Comparison of ENCODE assay signal across 10 cellular contexts in genomic region chr4:76738081-76738931, GRCh38.
DNase-seq lines count a peak whose midpoint lies in the region; ATAC-seq lines count a peak whose summit lies in the region.
"Had no signal": no experiment of that assay in that cellular context is flagged by ENCODE, and none has a peak within 500 bp of the region (broad histone marks: within the 10 kb centered on the region; RNA-seq: fewer than 3 reads in every experiment).

No MANE protein-coding gene starts in this region.

- H3K36me3 ChIP-seq in SJCRH30 = peaks cover 20% of the 10 kb centered on the region

- H3K4me3 Mint-ChIP-seq in activated naive CD4-positive, alpha-beta T cell treated with anti-CD3 and anti-CD28 coated beads, Interleukin-2, amount 10 ng/mL, durations not matched to agents 7 days and 5 days = no peak overlapping the region
- peak overlapping the region; percentile 3 to 44 for H3K4me3 Mint-ChIP-seq in activated T-cell treated with anti-CD3 and anti-CD28 coated beads, Interleukin-2, amount 50 U/mL, for 72 hours
- H3K4me3 Mint-ChIP-seq: CD4-positive, CD25-positive, alpha-beta regulatory T cell had no signal

- H3K27ac ChIP-seq in SJCRH30 = no peak overlapping the region

- peak; percentile 98 for ATAC-seq in activated naive CD4-positive, alpha-beta T cell treated with anti-CD3 and anti-CD28 coated beads, Interleukin-2, amount 50 U/mL, for 72 hours
- peak; percentile 96 to 98 for ATAC-seq in activated T-cell treated with anti-CD3 and anti-CD28 coated beads, Interleukin-2, amount 50 U/mL, for 72 hours (replicated peaks in 1 of 2)
- ATAC-seq in left colon = peak; percentile 13
- ATAC-seq in HG03139 (IDR thresholded peaks at IDR 0.05; ENCODE audit: unreplicated experiment) = no peak
- no peak for ATAC-seq in GM19452 (IDR thresholded peaks at IDR 0.05; ENCODE audit: unreplicated experiment)

- no peaks in the 10 kb centered on the region for H3K4me1 ChIP-seq in SJCRH30

- peak overlapping the region; percentile 8 to 47 for H3K27ac Mint-ChIP-seq in activated naive CD4-positive, alpha-beta T cell treated with anti-CD3 and anti-CD28 coated beads, Interleukin-2, amount 50 U/mL, for 72 hours
- no peak overlapping the region for H3K27ac Mint-ChIP-seq in activated naive CD4-positive, alpha-beta T cell treated with anti-CD3 and anti-CD28 coated beads, Interleukin-2, amount 10 ng/mL, durations not matched to agents 7 days and 5 days
- peak overlapping the region; percentile 6 for H3K27ac Mint-ChIP-seq in activated T-cell treated with anti-CD3 and anti-CD28 coated beads, Interleukin-2, amount 50 U/mL, for 72 hours
- H3K27ac Mint-ChIP-seq: CD4-positive, CD25-positive, alpha-beta regulatory T cell had no signal

- CTCF ChIA-PET in activated naive CD4-positive, alpha-beta T cell treated with anti-CD3 and anti-CD28 coated beads, Interleukin-2, amount 10 ng/mL, durations not matched to agents 7 days and 5 days (lab: Charles Lee) = interaction anchor here (0.9 kb wide), 2 partner anchors 11 to 228 kb away, joined by 3 read pairs; no protein-coding TSS in a partner anchor

- no peak overlapping the region for H3K4me3 ChIP-seq in SJCRH30

- peak in 1 of 2 donors; percentile 44 for DNase-seq in activated naive CD4-positive, alpha-beta T cell treated with anti-CD3 and anti-CD28 coated beads, Interleukin-2, amount 50 U/mL, for 72 hours (ENCODE audit: low spot score in 2 of 2)
- DNase-seq in activated naive CD4-positive, alpha-beta T cell treated with anti-CD3 and anti-CD28 coated beads, Interleukin-2, amount 10 ng/mL, durations not matched to agents 7 days and 5 days = no peak
- peak; percentile 49 to 64 for DNase-seq in activated T-cell treated with anti-CD3 and anti-CD28 coated beads, Interleukin-2, amount 50 U/mL, for 72 hours
- peak in 1 of 2 donors; percentile 54 for DNase-seq in left colon
- peak; percentile 71 for DNase-seq in ureter (ENCODE audit: low spot score)
- no peak for DNase-seq in SJCRH30
- DNase-seq: CD4-positive, CD25-positive, alpha-beta regulatory T cell; foreskin melanocyte had no signal

- H3K9me3 Mint-ChIP-seq in activated naive CD4-positive, alpha-beta T cell treated with anti-CD3 and anti-CD28 coated beads, Interleukin-2, amount 50 U/mL, for 72 hours = no peaks in the 10 kb centered on the region
- no peaks in the 10 kb centered on the region for H3K9me3 Mint-ChIP-seq in activated naive CD4-positive, alpha-beta T cell treated with anti-CD3 and anti-CD28 coated beads, Interleukin-2, amount 10 ng/mL, durations not matched to agents 7 days and 5 days
- H3K9me3 Mint-ChIP-seq in activated T-cell treated with anti-CD3 and anti-CD28 coated beads, Interleukin-2, amount 50 U/mL, for 72 hours = no peaks in the 10 kb centered on the region
- H3K9me3 Mint-ChIP-seq: CD4-positive, CD25-positive, alpha-beta regulatory T cell had no signal

- no peaks in the 10 kb centered on the region for H3K9me3 ChIP-seq in SJCRH30 (replicated peaks)

- peaks cover 0 to 6% of the 10 kb centered on the region in 2 donors for H3K36me3 Mint-ChIP-seq in activated naive CD4-positive, alpha-beta T cell treated with anti-CD3 and anti-CD28 coated beads, Interleukin-2, amount 50 U/mL, for 72 hours
- H3K36me3 Mint-ChIP-seq in activated naive CD4-positive, alpha-beta T cell treated with anti-CD3 and anti-CD28 coated beads, Interleukin-2, amount 10 ng/mL, durations not matched to agents 7 days and 5 days = no peaks in the 10 kb centered on the region
- no peaks in the 10 kb centered on the region for H3K36me3 Mint-ChIP-seq in activated T-cell treated with anti-CD3 and anti-CD28 coated beads, Interleukin-2, amount 50 U/mL, for 72 hours (ENCODE audit: insufficient read depth in 2 of 2)
- H3K36me3 Mint-ChIP-seq: CD4-positive, CD25-positive, alpha-beta regulatory T cell had no signal

- peaks cover 4% of the 10 kb centered on the region for H3K27me3 Mint-ChIP-seq in activated naive CD4-positive, alpha-beta T cell treated with anti-CD3 and anti-CD28 coated beads, Interleukin-2, amount 10 ng/mL, durations not matched to agents 7 days and 5 days
- H3K27me3 Mint-ChIP-seq in activated T-cell treated with anti-CD3 and anti-CD28 coated beads, Interleukin-2, amount 50 U/mL, for 72 hours (ENCODE audit: low read depth) = peaks cover 40% of the 10 kb centered on the region

- intact Hi-C loops in left colon (cut with DNase I, micrococcal nuclease) = no loop called here

- H3K27me3 ChIP-seq in SJCRH30 = no peaks in the 10 kb centered on the region

- peaks cover 3% of the 10 kb centered on the region for H3K4me1 Mint-ChIP-seq in activated naive CD4-positive, alpha-beta T cell treated with anti-CD3 and anti-CD28 coated beads, Interleukin-2, amount 10 ng/mL, durations not matched to agents 7 days and 5 days
- H3K4me1 Mint-ChIP-seq in activated T-cell treated with anti-CD3 and anti-CD28 coated beads, Interleukin-2, amount 50 U/mL, for 72 hours (ENCODE audit: low read depth) = peaks cover 28% of the 10 kb centered on the region
- H3K4me1 Mint-ChIP-seq: CD4-positive, CD25-positive, alpha-beta regulatory T cell had no signal

Comparison
In these comparisons a context has a peak if more than half of its experiments do, and no peak if none do; other contexts are left out.
1. ATAC-seq: peak in activated naive CD4-positive, alpha-beta T cell treated with anti-CD3 and anti-CD28 coated beads, Interleukin-2, amount 50 U/mL, for 72 hours (2 of 2), activated T-cell treated with anti-CD3 and anti-CD28 coated beads, Interleukin-2, amount 50 U/mL, for 72 hours (2 of 2) and left colon (single experiment); none in HG03139 (single experiment) and GM19452 (single experiment).
2. DNase-seq: peak in activated T-cell treated with anti-CD3 and anti-CD28 coated beads, Interleukin-2, amount 50 U/mL, for 72 hours (2 of 2) and ureter (single experiment); none in activated naive CD4-positive, alpha-beta T cell treated with anti-CD3 and anti-CD28 coated beads, Interleukin-2, amount 10 ng/mL, durations not matched to agents 7 days and 5 days (single experiment) and SJCRH30 (0 of 2).